20 cellular contexts compared by ENCODE assay signal in genomic region chr20:20786428-20786827, GRCh38.
A peak's percentile ranks its signal among the peaks of the same experiment; 100 is the strongest.
DNase-seq lines count a peak whose midpoint lies in the region.
"Had no signal": no experiment of that assay in that cellular context is flagged by ENCODE, and none has a peak within 500 bp of the region (broad histone marks: within the 10 kb centered on the region; RNA-seq: fewer than 3 reads in every experiment).

No MANE protein-coding gene starts in this region.

- no peaks in the 10 kb centered on the region for H3K9me2 ChIP-seq in Karpas-422 (replicated peaks; ENCODE audit: insufficient read depth, low read length)

- 0 out of 2 replicates have a peak overlapping the region, but pooled peaks have one; percentile 74 for H2AFZ ChIP-seq in Karpas-422 (ENCODE audit: low read length)

- peak; percentile 79 for DNase-seq in Karpas-422
- DNase-seq in OCI-M1 (lab: John Stamatoyannopoulos, UW), result peak; percentile 65
- DNase-seq in globus pallidus (ENCODE audit: low spot score), result peak; percentile 24
- peak; percentile 19 for DNase-seq in putamen (ENCODE audit: low spot score)
- no peak for DNase-seq in activated gamma-delta T cell treated with Interleukin-2 at 50 U/mL for 16 hours
- DNase-seq in NCI-H1930 (lab: John Stamatoyannopoulos, UW), result no peak
- no peak for DNase-seq in stimulated activated naive CD4-positive, alpha-beta T cell (lab: John Stamatoyannopoulos, UW)
- DNase-seq: activated CD4-positive, alpha-beta memory T cell treated with anti-CD3 and anti-CD28 coated beads, Interleukin-2, amount 10 ng/mL, durations not matched to agents 7 days and 5 days; activated naive CD4-positive, alpha-beta T cell treated with anti-CD3 and anti-CD28 coated beads for 36 hours; activated T-cell treated with anti-CD3 and anti-CD28 coated beads, Interleukin-2, amount 50 U/mL, for 24 hours; islet precursor cell; mesenchymal stem cell; naive B cell; NCI-H1417 treated with DMSO at 0.1 percent for 48 hours; PC-3; SJCRH30; stimulated activated naive CD8-positive, alpha-beta T cell treated with anti-CD3 and anti-CD28 coated beads, Interleukin-15, amount 100 ng/mL, for 72 hours; T-helper 2 cell had no signal

- no peak overlapping the region for H3K9ac ChIP-seq in Karpas-422 (ENCODE audit: low read length)

- peak overlapping the region; percentile 15; the same call in 1 of the 2 replicates for H3K27ac ChIP-seq in Karpas-422 (ENCODE audit: low read length)
- H3K27ac ChIP-seq: cardiac muscle cell, SJCRH30, tibial nerve had no signal

- H3K27me3 ChIP-seq in Karpas-422 (ENCODE audit: low read length), result no peaks in the 10 kb centered on the region
- H3K27me3 ChIP-seq: cardiac muscle cell, SJCRH30, tibial nerve had no signal

- H3K4me3 ChIP-seq in Karpas-422 (ENCODE audit: low read length), result no peak overlapping the region
- H3K4me3 ChIP-seq: cardiac muscle cell, SJCRH30, tibial nerve had no signal

- peak overlapping the region; percentile 18 for H3K4me2 ChIP-seq in Karpas-422 (ENCODE audit: low read depth, low read length, poor library complexity, severe bottlenecking)

- H3K79me2 ChIP-seq in Karpas-422 (ENCODE audit: low read length), result no peaks in the 10 kb centered on the region

- H3K9me3 ChIP-seq in Karpas-422 (ENCODE audit: low read length), result peaks cover 5% of the 10 kb centered on the region; the same call in 1 of the 2 replicates
- H3K9me3 ChIP-seq: SJCRH30, tibial nerve had no signal

- peaks cover 21% of the 10 kb centered on the region for H3K4me1 ChIP-seq in Karpas-422 (ENCODE audit: low read length)

- peaks cover 3% of the 10 kb centered on the region; the same call in 1 of the 2 replicates for H3K36me3 ChIP-seq in Karpas-422 (ENCODE audit: insufficient read depth, low read length)
- H3K36me3 ChIP-seq: cardiac muscle cell, SJCRH30, tibial nerve had no signal

- no peaks in the 10 kb centered on the region for H4K20me1 ChIP-seq in Karpas-422 (ENCODE audit: insufficient read depth, low read depth, low read length)

Comparison
In these comparisons a context has a peak if more than half of its experiments do, and no peak if none do; other contexts are left out.
1. DNase-seq: peak in Karpas-422 (single experiment), OCI-M1 (single experiment), globus pallidus (single experiment) and putamen (single experiment); none in activated gamma-delta T cell treated with Interleukin-2 at 50 U/mL for 16 hours (single experiment), NCI-H1930 (0 of 2) and stimulated activated naive CD4-positive, alpha-beta T cell (0 of 6).